Comparison of ENCODE assay signal across 8 cellular contexts in the genomic region with DNA sequence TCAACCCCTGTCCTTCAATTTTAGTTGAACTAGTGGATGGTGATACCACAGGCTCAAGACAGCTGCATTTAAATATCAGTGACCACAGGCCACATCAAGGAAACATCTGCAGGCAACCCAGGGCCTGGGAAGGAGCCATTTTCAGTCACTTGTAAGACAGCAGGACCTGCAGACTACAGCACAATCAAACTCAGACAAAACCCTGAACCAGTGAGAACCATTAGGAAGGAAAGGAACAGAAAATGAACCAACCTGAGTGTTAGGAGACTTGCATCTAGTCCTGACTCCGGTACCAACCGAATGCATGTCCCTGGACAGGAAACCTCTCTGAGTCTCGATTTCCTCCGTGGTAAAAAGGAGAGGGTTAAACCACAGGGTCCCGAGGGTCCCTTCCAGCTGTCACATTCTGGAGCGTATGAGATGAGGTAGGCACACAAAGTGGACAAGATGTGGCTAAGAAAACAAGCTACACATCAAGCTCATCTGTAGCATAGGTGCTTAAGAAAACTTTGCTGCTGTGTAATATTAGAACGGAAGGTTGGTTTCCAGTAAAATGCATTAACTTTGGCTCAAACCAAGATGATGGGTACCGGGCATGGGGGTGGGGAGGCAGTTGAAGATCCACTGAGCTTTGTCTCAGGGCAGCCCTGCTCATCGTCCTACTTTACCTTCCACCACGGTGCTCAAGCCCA. TPM values are rescaled to one million over a fixed set of nuclear protein-coding genes. Genes with fewer than 3 reads are reported as not detected.
A peak's percentile ranks its signal among the peaks of the same experiment; 100 is the strongest.
DNase-seq lines count a peak whose midpoint lies in the region; ATAC-seq and TF ChIP-seq lines count a peak whose summit lies in the region.

No MANE protein-coding gene starts in this region.

- H3K9me3 ChIP-seq in CD4-positive, alpha-beta T cell (ENCODE audit: control insufficient read depth, low read length) = no peaks in the 10 kb centered on the region
- no peaks in the 10 kb centered on the region for H3K9me3 ChIP-seq in esophagus (ENCODE audit: control insufficient read depth in 2 of 2, insufficient read depth in 1 of 2, low read depth in 1 of 2, low read length in 1 of 2)

- H3K4me1 Mint-ChIP-seq in CD4-positive, alpha-beta T cell (ENCODE audit: low read depth) = peaks cover 66% of the 10 kb centered on the region

- H3K4me3 Mint-ChIP-seq in CD4-positive, alpha-beta T cell = peak overlapping the region; percentile 88

- intact Hi-C loops in CD4-positive, alpha-beta T cell (cut with DNase I, micrococcal nuclease) = loop anchor here (1.0 to 5.0 kb wide), 5 partner anchors 17 to 387 kb away; a partner anchor contains a TSS

- H3K27me3 ChIP-seq in CD4-positive, alpha-beta T cell (ENCODE audit: control insufficient read depth, insufficient read depth, low read length) = no peaks in the 10 kb centered on the region
- no peaks in the 10 kb centered on the region for H3K27me3 ChIP-seq in esophagus (ENCODE audit: control insufficient read depth in 1 of 2, insufficient read depth in 2 of 2, low read length in 2 of 2)

- 19 to 22% methylated on average over 10 of the region's 10 CpGs for WGBS in esophagus, 2 donors

- DNase-seq in CD4-positive, alpha-beta T cell = peak in 7 of 10 experiments; percentile 14 to 39 (median 31)
- DNase-seq in retinal pigment epithelial cell (ENCODE audit: low read depth) = no peak
- DNase-seq in NCI-H2196 treated with DMSO at 0.1 percent for 48 hours (lab: John Stamatoyannopoulos, UW; ENCODE audit: unreplicated experiment) = no peak
- DNase-seq in kidney glomerular epithelial cell (lab: John Stamatoyannopoulos, UW) = no peak

- peak overlapping the region in 1 of 2 donors; percentile 99 for H3K4me3 ChIP-seq in esophagus (ENCODE audit: low read depth in 1 of 2, low read length in 2 of 2)
- H3K4me3 ChIP-seq in retinal pigment epithelial cell (ENCODE audit: low read length) = peak overlapping the region; percentile 98

- no peak for ATAC-seq in CD4-positive, alpha-beta T cell (ENCODE audit: poor library complexity)
- ATAC-seq in GM19043 (IDR thresholded peaks at IDR 0.05; ENCODE audit: low read depth, unreplicated experiment) (peak; percentile 31), HG03558 (IDR thresholded peaks at IDR 0.05; ENCODE audit: extremely low read depth, unreplicated experiment) (peak; percentile 29)

- H3K36me3 Mint-ChIP-seq in CD4-positive, alpha-beta T cell (ENCODE audit: low read depth) = peaks cover 63% of the 10 kb centered on the region

- POLR2A ChIA-PET in CD4-positive, alpha-beta T cell (lab: Charles Lee) = interaction anchor here (0.9 to 16.3 kb wide), 30 partner anchors 9 to 1170 kb away, joined by 3 to 441 read pairs (median 8); a partner anchor contains a TSS

- peak overlapping the region; percentile 97 for H3K27ac ChIP-seq in CD4-positive, alpha-beta T cell (ENCODE audit: low read depth, low read length)
- H3K27ac ChIP-seq in VCaP = peak overlapping the region; percentile 99
- peak overlapping the region; percentile 93 to 99 for H3K27ac ChIP-seq in esophagus (ENCODE audit: low read depth in 2 of 2, low read length in 1 of 2)

- peak overlapping the region; percentile 95 for H3K27ac Mint-ChIP-seq in CD4-positive, alpha-beta T cell

- H3K9me3 Mint-ChIP-seq in CD4-positive, alpha-beta T cell = no peaks in the 10 kb centered on the region

- no peaks in the 10 kb centered on the region for H3K4me1 ChIP-seq in esophagus (ENCODE audit: control insufficient read depth in 2 of 2, insufficient read depth in 2 of 2, low read length in 1 of 2)

- CTCF ChIA-PET in CD4-positive, alpha-beta T cell (lab: Charles Lee) = interaction anchor here (1.0 to 1.9 kb wide), 7 partner anchors 10 to 388 kb away, joined by 3 to 12 read pairs (median 3); a partner anchor contains a TSS

- no peaks in the 10 kb centered on the region for H3K36me3 ChIP-seq in esophagus (ENCODE audit: control insufficient read depth in 2 of 2, insufficient read depth in 2 of 2, low read length in 1 of 2)

- TF ChIP-seq CTCF in CD4-positive, alpha-beta T cell (IDR thresholded peaks at IDR 0.05) = no peak
- TF ChIP-seq CTCF in VCaP (conservative IDR thresholded peaks at IDR 0.05) (no peak), retinal pigment epithelial cell (conservative IDR thresholded peaks at IDR 0.05; ENCODE audit: low read depth, low read length) (no peak)

- no peaks in the 10 kb centered on the region for H3K27me3 Mint-ChIP-seq in CD4-positive, alpha-beta T cell

RNA-seq across cellular contexts. Expression of a gene that starts 1.6 kb away (rescaled TPM):
- 100 to 1,000 TPM; 352 TPM for total RNA-seq in CD4-positive, alpha-beta T cell
- polyA plus RNA-seq in esophagus = 10 to 100 TPM; 17.5 to 26.2 TPM

RNA-seq across cellular contexts. Expression of a gene that starts 19.6 kb away (rescaled TPM):
- total RNA-seq in CD4-positive, alpha-beta T cell = 1 to 10 TPM; 1.1 to 1.9 TPM
- polyA plus RNA-seq in esophagus = under 1 TPM; 0.20 to 0.24 TPM

Comparison
In these comparisons a context has a peak if more than half of its experiments do, and no peak if none do; other contexts are left out.
1. DNase-seq: peak in CD4-positive, alpha-beta T cell (7 of 10); none in retinal pigment epithelial cell (single experiment), NCI-H2196 treated with DMSO at 0.1 percent for 48 hours (single experiment) and kidney glomerular epithelial cell (single experiment).
2. Peak in every context shown above with its lines, with median percentiles within 50 percentile points of each other: H3K27ac ChIP-seq.